9 cellular contexts compared by ENCODE assay signal in genomic region chr2:226215902-226216503, GRCh38.
DNase-seq lines count a peak whose midpoint lies in the region; ATAC-seq and TF ChIP-seq lines count a peak whose summit lies in the region.
"Had no signal": no experiment of that assay in that cellular context is flagged by ENCODE, and none has a peak within 500 bp of the region (broad histone marks: within the 10 kb centered on the region; RNA-seq: fewer than 3 reads in every experiment).

No MANE protein-coding gene starts in this region.

- H3K4me1 Mint-ChIP-seq in activated T-cell treated with anti-CD3 and anti-CD28 coated beads, Interleukin-2, amount 50 U/mL, for 72 hours (ENCODE audit: low read depth): no peaks in the 10 kb centered on the region

- H3K4me3 Mint-ChIP-seq in activated T-cell treated with anti-CD3 and anti-CD28 coated beads, Interleukin-2, amount 50 U/mL, for 72 hours: no peak overlapping the region
- H3K4me3 Mint-ChIP-seq: activated naive CD4-positive, alpha-beta T cell treated with anti-CD3 and anti-CD28 coated beads, Interleukin-2, amount 50 U/mL, for 24 hours had no signal

- peak; percentile 85 for ATAC-seq in GM19455 (IDR thresholded peaks at IDR 0.05; ENCODE audit: unreplicated experiment)
- ATAC-seq in HG03460 (IDR thresholded peaks at IDR 0.05; ENCODE audit: unreplicated experiment): peak; percentile 87
- ATAC-seq in activated T-cell treated with anti-CD3 and anti-CD28 coated beads, Interleukin-2, amount 50 U/mL, for 72 hours (replicated peaks in 1 of 2): peak; percentile 84 to 86

- no peaks in the 10 kb centered on the region for H3K36me3 ChIP-seq in OCI-LY1 (ENCODE audit: insufficient read depth, low read length)

- no peaks in the 10 kb centered on the region for H3K36me3 Mint-ChIP-seq in activated T-cell treated with anti-CD3 and anti-CD28 coated beads, Interleukin-2, amount 50 U/mL, for 72 hours (ENCODE audit: insufficient read depth in 2 of 2)
- H3K36me3 Mint-ChIP-seq: activated naive CD4-positive, alpha-beta T cell treated with anti-CD3 and anti-CD28 coated beads, Interleukin-2, amount 50 U/mL, for 24 hours had no signal

- H3K79me2 ChIP-seq in OCI-LY1 (ENCODE audit: insufficient read depth, low read length): no peaks in the 10 kb centered on the region

- H3K9me2 ChIP-seq in OCI-LY1 (ENCODE audit: low read depth, low read length): no peaks in the 10 kb centered on the region

- H3K4me3 ChIP-seq in OCI-LY1 (ENCODE audit: low read depth, low read length, poor library complexity, severe bottlenecking): no peak overlapping the region
- H3K4me3 ChIP-seq in retinal pigment epithelial cell (ENCODE audit: low read length): no peak overlapping the region

- no peak overlapping the region for H2AFZ ChIP-seq in OCI-LY1 (ENCODE audit: low read length)

- no peak overlapping the region for H3K9ac ChIP-seq in OCI-LY1 (ENCODE audit: low read length)

- H3K27me3 ChIP-seq in OCI-LY1 (ENCODE audit: insufficient read depth, low read length): no peaks in the 10 kb centered on the region

- H3K9me3 Mint-ChIP-seq in activated T-cell treated with anti-CD3 and anti-CD28 coated beads, Interleukin-2, amount 50 U/mL, for 72 hours: no peaks in the 10 kb centered on the region
- H3K9me3 Mint-ChIP-seq: activated naive CD4-positive, alpha-beta T cell treated with anti-CD3 and anti-CD28 coated beads, Interleukin-2, amount 50 U/mL, for 24 hours had no signal

- H3K27ac ChIP-seq in OCI-LY1 (ENCODE audit: low read depth, low read length, poor library complexity, severe bottlenecking): no peak overlapping the region

- DNase-seq in COR-L47 (lab: John Stamatoyannopoulos, UW) (peak; percentile 42), globus pallidus (ENCODE audit: low spot score) (peak; percentile 50), retinal pigment epithelial cell (ENCODE audit: low read depth) (no peak), DMS79 treated with DMSO at 0.1 percent for 48 hours (lab: John Stamatoyannopoulos, UW) (no peak)
- peak; percentile 64 to 72 for DNase-seq in activated T-cell treated with anti-CD3 and anti-CD28 coated beads, Interleukin-2, amount 50 U/mL, for 72 hours

- peaks cover 15% of the 10 kb centered on the region for H3K27me3 Mint-ChIP-seq in activated T-cell treated with anti-CD3 and anti-CD28 coated beads, Interleukin-2, amount 50 U/mL, for 72 hours (ENCODE audit: low read depth)

- H3K9me3 ChIP-seq in OCI-LY1 (ENCODE audit: low read length): no peaks in the 10 kb centered on the region

- no peaks in the 10 kb centered on the region for H3F3A ChIP-seq in OCI-LY1 (ENCODE audit: insufficient read depth, low read length)

- TF ChIP-seq CTCF in OCI-LY1 (IDR thresholded peaks at IDR 0.05; ENCODE audit: low read length) (peak; percentile 84), retinal pigment epithelial cell (conservative IDR thresholded peaks at IDR 0.05; ENCODE audit: low read depth, low read length) (peak; percentile 87)

- no peaks in the 10 kb centered on the region for H4K20me1 ChIP-seq in OCI-LY1 (ENCODE audit: insufficient read depth, low read length)

- H3K4me2 ChIP-seq in OCI-LY1 (ENCODE audit: low read length): no peak overlapping the region

- H3K4me1 ChIP-seq in OCI-LY1 (ENCODE audit: insufficient read depth, low read length, severe bottlenecking): no peaks in the 10 kb centered on the region

- H3K27ac Mint-ChIP-seq in activated T-cell treated with anti-CD3 and anti-CD28 coated beads, Interleukin-2, amount 50 U/mL, for 72 hours: no peak overlapping the region
- H3K27ac Mint-ChIP-seq: activated naive CD4-positive, alpha-beta T cell treated with anti-CD3 and anti-CD28 coated beads, Interleukin-2, amount 50 U/mL, for 24 hours had no signal

Comparison
In these comparisons a context has a peak if more than half of its experiments do, and no peak if none do; other contexts are left out.
1. DNase-seq: peak in COR-L47 (single experiment), activated T-cell treated with anti-CD3 and anti-CD28 coated beads, Interleukin-2, amount 50 U/mL, for 72 hours (2 of 2) and globus pallidus (single experiment); none in retinal pigment epithelial cell (single experiment) and DMS79 treated with DMSO at 0.1 percent for 48 hours (single experiment).
2. Peak in every context shown above with its lines, with median percentiles within 50 percentile points of each other: ATAC-seq.